In genomic region chr19:45814851-45815481, GRCh38 we compare ENCODE assay signal across 13 cellular contexts. TPM values are rescaled to one million over a fixed set of nuclear protein-coding genes. Genes with fewer than 3 reads are reported as not detected.
DNase-seq lines count a peak whose midpoint lies in the region; ATAC-seq and TF ChIP-seq lines count a peak whose summit lies in the region.
"Had no signal": no experiment of that assay in that cellular context is flagged by ENCODE, and none has a peak within 500 bp of the region (broad histone marks: within the 10 kb centered on the region; RNA-seq: fewer than 3 reads in every experiment).

TSS of gene RSPH6A (minus strand) at chr19:45815308. CDS start at chr19:45815176, 132 bp downstream.

- no peak for DNase-seq in breast epithelium (ENCODE audit: low spot score in 2 of 2)
- no peak for DNase-seq in MCF 10A (ENCODE audit: unreplicated experiment)
- DNase-seq in endothelial cell (ENCODE audit: low spot score) = peak; percentile 28
- DNase-seq in naive thymus-derived CD8-positive, alpha-beta T cell = no peak
- DNase-seq in T1000 (lab: John Stamatoyannopoulos, UW) = no peak
- DNase-seq in Calu3 = no peak
- DNase-seq: ACHN, midbrain, NCI-H526 had no signal

- H3K36me3 ChIP-seq in breast epithelium = no peaks in the 10 kb centered on the region
- no peaks in the 10 kb centered on the region for H3K36me3 ChIP-seq in urinary bladder (ENCODE audit: insufficient read depth)

- H3K27ac ChIP-seq in breast epithelium (peak within 1 kb of the TSS in 1 of 2 donors; percentile 32), urinary bladder (ENCODE audit: low read depth) (no peak within 1 kb of the TSS)

- 20% methylated on average over 40 of the region's 40 CpGs for WGBS in urinary bladder

- no peaks in the 10 kb centered on the region for H3K27me3 Mint-ChIP-seq in MCF 10A (ENCODE audit: insufficient read depth, unreplicated experiment)
- H3K27me3 Mint-ChIP-seq in endothelial cell (ENCODE audit: unreplicated experiment) = peaks cover 11% of the 10 kb centered on the region
- H3K27me3 Mint-ChIP-seq in naive thymus-derived CD8-positive, alpha-beta T cell = peaks cover 3 to 36% (median 21%) of the 10 kb centered on the region in 5 donors
- H3K27me3 Mint-ChIP-seq in Calu3 (ENCODE audit: unreplicated experiment) = no peaks in the 10 kb centered on the region

- intact Hi-C loops in breast epithelium (cut with DNase I; ENCODE audit: low total_unique reads) (no loop called here), MCF 10A (cut with micrococcal nuclease) (loop anchor here (5.0 kb wide), 1 partner anchor 252 kb away; no protein-coding TSS in a partner anchor), Calu3 (cut with micrococcal nuclease; ENCODE audit: unreplicated experiment) (no loop called here)

- no peak for TF ChIP-seq POLR2A in breast epithelium (IDR thresholded peaks at IDR 0.05)

- CTCF ChIA-PET in MCF 10A (lab: Yijun Ruan, JAX) = interaction anchor here (0.7 to 1.6 kb wide), 2 partner anchors 9 to 16 kb away, joined by 3 to 5 read pairs; no protein-coding TSS in a partner anchor
- CTCF ChIA-PET in Calu3 (lab: Charles Lee) = interaction anchor here (0.7 kb wide), 1 partner anchor 50 kb away, joined by 3 read pairs; no protein-coding TSS in a partner anchor

- H3K4me1 ChIP-seq in breast epithelium = no peaks in the 10 kb centered on the region
- H3K4me1 ChIP-seq in urinary bladder (ENCODE audit: insufficient read depth) = no peaks in the 10 kb centered on the region

- no peak within 1 kb of the TSS for H3K4me3 Mint-ChIP-seq in MCF 10A (ENCODE audit: unreplicated experiment)
- H3K4me3 Mint-ChIP-seq in endothelial cell (ENCODE audit: unreplicated experiment) = peak within 1 kb of the TSS; percentile 91
- peak within 1 kb of the TSS; percentile 24 to 72 (median 56) for H3K4me3 Mint-ChIP-seq in naive thymus-derived CD8-positive, alpha-beta T cell
- no peak within 1 kb of the TSS for H3K4me3 Mint-ChIP-seq in Calu3 (ENCODE audit: low read depth, unreplicated experiment)
- H3K4me3 Mint-ChIP-seq: stimulated activated naive CD8-positive, alpha-beta T cell treated with anti-CD3 and anti-CD28 coated beads, Interleukin-15, Interleukin-2, amounts not matched to agents 100 ng/mL and 50 ng/mL, for 24 hours had no signal

- H3K9me3 Mint-ChIP-seq in MCF 10A (ENCODE audit: unreplicated experiment) (no peaks in the 10 kb centered on the region), endothelial cell (ENCODE audit: unreplicated experiment) (no peaks in the 10 kb centered on the region), Calu3 (ENCODE audit: low read depth, unreplicated experiment) (no peaks in the 10 kb centered on the region)
- H3K9me3 Mint-ChIP-seq in naive thymus-derived CD8-positive, alpha-beta T cell = no peaks in the 10 kb centered on the region
- H3K9me3 Mint-ChIP-seq: stimulated activated naive CD8-positive, alpha-beta T cell treated with anti-CD3 and anti-CD28 coated beads, Interleukin-15, Interleukin-2, amounts not matched to agents 100 ng/mL and 50 ng/mL, for 24 hours had no signal

- H3K27me3 ChIP-seq in breast epithelium = no peaks in the 10 kb centered on the region

- H3K27ac Mint-ChIP-seq in MCF 10A (ENCODE audit: low read depth, unreplicated experiment) = no peak within 1 kb of the TSS
- H3K27ac Mint-ChIP-seq in endothelial cell (ENCODE audit: unreplicated experiment) = peak within 1 kb of the TSS; percentile 81
- H3K27ac Mint-ChIP-seq in naive thymus-derived CD8-positive, alpha-beta T cell = peak within 1 kb of the TSS in 3 of 10 donors; percentile 18 to 65 (median 22)
- no peak within 1 kb of the TSS for H3K27ac Mint-ChIP-seq in Calu3 (ENCODE audit: unreplicated experiment)
- H3K27ac Mint-ChIP-seq: stimulated activated naive CD8-positive, alpha-beta T cell treated with anti-CD3 and anti-CD28 coated beads, Interleukin-15, Interleukin-2, amounts not matched to agents 100 ng/mL and 50 ng/mL, for 24 hours had no signal

- BruUV-seq in MCF 10A (replicated peaks; lab: Mats Ljungman, UMichigan) (no TSS peak), Calu3 (replicated peaks; lab: Mats Ljungman, UMichigan) (no TSS peak)

- TF ChIP-seq CTCF in breast epithelium (IDR thresholded peaks at IDR 0.05) = no peak
- no peak for TF ChIP-seq CTCF in MCF 10A (IDR thresholded peaks at IDR 0.05; ENCODE audit: unreplicated experiment)
- TF ChIP-seq CTCF in endothelial cell (IDR thresholded peaks at IDR 0.05; ENCODE audit: unreplicated experiment) = no peak
- no peak for TF ChIP-seq CTCF in Calu3 (IDR thresholded peaks at IDR 0.05; ENCODE audit: unreplicated experiment)

- peak within 1 kb of the TSS; percentile 24 to 54 (median 43) for H3K4me3 ChIP-seq in breast epithelium
- peak within 1 kb of the TSS; percentile 28 for H3K4me3 ChIP-seq in urinary bladder (ENCODE audit: low read depth, low read length)

- H3K4me1 Mint-ChIP-seq in MCF 10A (ENCODE audit: insufficient read depth, unreplicated experiment) (peaks cover 6% of the 10 kb centered on the region), endothelial cell (ENCODE audit: unreplicated experiment) (no peaks in the 10 kb centered on the region), Calu3 (ENCODE audit: low read depth, unreplicated experiment) (peaks cover 7% of the 10 kb centered on the region)
- H3K4me1 Mint-ChIP-seq in naive thymus-derived CD8-positive, alpha-beta T cell = peaks cover 0 to 11% (median 6%) of the 10 kb centered on the region in 4 donors

- ATAC-seq in naive thymus-derived CD8-positive, alpha-beta T cell = peak in 1 of 2 donors; percentile 14
- no peak for ATAC-seq in GM21717 (IDR thresholded peaks at IDR 0.05; ENCODE audit: unreplicated experiment)

- POLR2A ChIA-PET in MCF 10A (lab: Yijun Ruan, JAX) = no interaction called here
- POLR2A ChIA-PET in naive thymus-derived CD8-positive, alpha-beta T cell (lab: Charles Lee) = interaction anchor here (0.7 to 1.4 kb wide), 3 partner anchors 8 to 117 kb away, joined by 3 to 4 read pairs (median 3); partner anchors contain the start of gene SIX5

- no peaks in the 10 kb centered on the region for H3K9me3 ChIP-seq in breast epithelium

- H3K36me3 Mint-ChIP-seq in MCF 10A (ENCODE audit: insufficient read depth, unreplicated experiment) (peaks cover 28% of the 10 kb centered on the region), endothelial cell (ENCODE audit: low read depth, unreplicated experiment) (peaks cover 6% of the 10 kb centered on the region), Calu3 (ENCODE audit: insufficient read depth, unreplicated experiment) (peaks cover 61% of the 10 kb centered on the region)
- H3K36me3 Mint-ChIP-seq in naive thymus-derived CD8-positive, alpha-beta T cell = peaks cover 0 to 2% (median 1%) of the 10 kb centered on the region in 3 donors

RNA-seq across cellular contexts. Expression of gene RSPH6A, which starts in this region (rescaled TPM):
- total RNA-seq in breast epithelium (under 1 TPM in 1 of 3 donors, not detected in 2; 0.15 TPM), MCF 10A (2022) (0.21 and 0.29 TPM in 2 replicates), endothelial cell (ENCODE audit: unreplicated experiment) (0.28 TPM), urinary bladder (not detected), Calu3 (2022) (0.44 and 0.52 TPM in 2 replicates)
- under 1 TPM; 0.36 to 0.57 TPM for total RNA-seq in naive thymus-derived CD8-positive, alpha-beta T cell
- polyA plus RNA-seq in naive thymus-derived CD8-positive, alpha-beta T cell = not detected
- not detected for polyA plus RNA-seq in urinary bladder
- total RNA-seq: G401 had no signal

Comparison
In these comparisons a context has a peak if more than half of its experiments do, and no peak if none do; other contexts are left out.
1. Peak in DNase-seq in endothelial cell; RNA of the gene not detected or under 1 TPM.
2. H3K4me3 Mint-ChIP-seq: peak in endothelial cell (single experiment) and naive thymus-derived CD8-positive, alpha-beta T cell (10 of 10); none in MCF 10A (single experiment) and Calu3 (single experiment).